ENCODE assay signal across 1 cellular context in the genomic region with DNA sequence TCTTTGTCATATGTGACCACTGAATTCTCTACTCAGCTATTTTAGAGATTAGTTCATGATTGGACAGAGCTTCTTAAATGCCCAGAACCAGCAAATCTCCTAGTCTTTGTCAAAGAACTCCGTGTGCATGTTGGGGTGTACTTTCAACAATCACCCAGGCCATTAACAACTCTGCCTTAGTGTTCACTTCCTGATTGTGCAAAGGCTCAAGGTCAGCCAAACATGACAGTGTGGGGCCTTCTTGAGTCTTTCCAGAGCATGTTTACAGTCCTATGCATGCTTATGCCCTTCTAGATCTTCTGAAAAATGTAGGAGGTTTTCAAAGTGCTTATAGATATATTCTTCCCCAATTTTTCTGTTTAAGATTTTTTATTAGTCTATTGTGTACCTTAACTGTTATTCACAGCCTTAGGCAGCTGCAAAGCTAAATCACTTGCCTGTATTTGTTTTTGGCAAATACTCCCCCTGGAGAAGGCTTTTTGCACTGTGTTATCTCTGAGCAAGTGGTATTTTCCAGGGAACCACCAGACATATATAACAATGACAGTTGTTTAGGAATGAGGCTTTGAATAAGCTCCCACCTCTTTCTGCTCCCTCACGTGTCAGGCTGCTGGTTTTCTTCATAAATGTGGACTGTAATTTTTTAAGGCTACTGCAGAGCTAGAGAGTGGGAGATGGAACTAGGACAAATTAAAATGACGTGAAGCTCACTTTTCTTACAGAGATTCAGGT.
A peak's percentile ranks its signal among the peaks of the same experiment; 100 is the strongest.
TF ChIP-seq lines count a peak whose summit lies in the region.

No MANE protein-coding gene starts in this region.

TF ChIP-seq in HepG2, 621 proteins besides CTCF, POLR2A, EP300 and RAD21 (continued from another document):
- TF ChIP-seq ZNF331 (CRISPR knock-in tag; IDR thresholded peaks at IDR 0.05), result no peak
- TF ChIP-seq HDAC6 (IDR thresholded peaks at IDR 0.05; ENCODE audit: low read depth, low read length), result no peak
- no peak for TF ChIP-seq ZNF317 (CRISPR knock-in tag; IDR thresholded peaks at IDR 0.05)
- TF ChIP-seq REL (CRISPR knock-in tag; conservative IDR thresholded peaks at IDR 0.05), result no peak
- TF ChIP-seq MLLT10 (CRISPR knock-in tag; IDR thresholded peaks at IDR 0.05), result no peak
- TF ChIP-seq IRX3 (CRISPR knock-in tag; IDR thresholded peaks at IDR 0.05; ENCODE audit: borderline replicate concordance, low read depth), result no peak
- TF ChIP-seq ZSCAN29 (CRISPR knock-in tag; conservative IDR thresholded peaks at IDR 0.05), result no peak
- peak; percentile 26; the same call in 1 of the 2 replicates for TF ChIP-seq ELF1 (CRISPR knock-in tag; IDR thresholded peaks at IDR 0.05)
- TF ChIP-seq, protein P1, sequence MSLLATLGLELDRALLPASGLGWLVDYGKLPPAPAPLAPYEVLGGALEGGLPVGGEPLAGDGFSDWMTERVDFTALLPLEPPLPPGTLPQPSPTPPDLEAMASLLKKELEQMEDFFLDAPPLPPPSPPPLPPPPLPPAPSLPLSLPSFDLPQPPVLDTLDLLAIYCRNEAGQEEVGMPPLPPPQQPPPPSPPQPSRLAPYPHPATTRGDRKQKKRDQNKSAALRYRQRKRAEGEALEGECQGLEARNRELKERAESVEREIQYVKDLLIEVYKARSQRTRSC (CRISPR knock-in tag; IDR thresholded peaks at IDR 0.05; ENCODE audit: low read depth), result no peak
- TF ChIP-seq THYN1 (CRISPR knock-in tag; IDR thresholded peaks at IDR 0.05; ENCODE audit: borderline replicate concordance, low read depth), result no peak
- TF ChIP-seq ZNF260 (CRISPR knock-in tag; IDR thresholded peaks at IDR 0.05; ENCODE audit: borderline replicate concordance, low read depth), result no peak
- TF ChIP-seq, protein P2, sequence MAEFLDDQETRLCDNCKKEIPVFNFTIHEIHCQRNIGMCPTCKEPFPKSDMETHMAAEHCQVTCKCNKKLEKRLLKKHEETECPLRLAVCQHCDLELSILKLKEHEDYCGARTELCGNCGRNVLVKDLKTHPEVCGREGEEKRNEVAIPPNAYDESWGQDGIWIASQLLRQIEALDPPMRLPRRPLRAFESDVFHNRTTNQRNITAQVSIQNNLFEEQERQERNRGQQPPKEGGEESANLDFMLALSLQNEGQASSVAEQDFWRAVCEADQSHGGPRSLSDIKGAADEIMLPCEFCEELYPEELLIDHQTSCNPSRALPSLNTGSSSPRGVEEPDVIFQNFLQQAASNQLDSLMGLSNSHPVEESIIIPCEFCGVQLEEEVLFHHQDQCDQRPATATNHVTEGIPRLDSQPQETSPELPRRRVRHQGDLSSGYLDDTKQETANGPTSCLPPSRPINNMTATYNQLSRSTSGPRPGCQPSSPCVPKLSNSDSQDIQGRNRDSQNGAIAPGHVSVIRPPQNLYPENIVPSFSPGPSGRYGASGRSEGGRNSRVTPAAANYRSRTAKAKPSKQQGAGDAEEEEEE (CRISPR knock-in tag; IDR thresholded peaks at IDR 0.05; ENCODE audit: borderline replicate concordance), result no peak
- TF ChIP-seq FOXP1 (IDR thresholded peaks at IDR 0.05), result no peak
- TF ChIP-seq FOXP1 (CRISPR knock-in tag; IDR thresholded peaks at IDR 0.05), result no peak
- no peak for TF ChIP-seq ZIK1 (CRISPR knock-in tag; IDR thresholded peaks at IDR 0.05; ENCODE audit: borderline replicate concordance, low read depth)
- no peak for TF ChIP-seq NFKBIZ (CRISPR knock-in tag; IDR thresholded peaks at IDR 0.05)
- no peak for TF ChIP-seq ZNF780A (CRISPR knock-in tag; IDR thresholded peaks at IDR 0.05)
- TF ChIP-seq ZNF460 (CRISPR knock-in tag; IDR thresholded peaks at IDR 0.05; ENCODE audit: borderline replicate concordance), result no peak
- TF ChIP-seq HOXA3 (CRISPR knock-in tag; IDR thresholded peaks at IDR 0.05), result no peak
- TF ChIP-seq SOX6 (IDR thresholded peaks at IDR 0.05), result no peak
- TF ChIP-seq SOX6 (CRISPR knock-in tag; IDR thresholded peaks at IDR 0.05), result peak; percentile 49
- TF ChIP-seq, protein P3, sequence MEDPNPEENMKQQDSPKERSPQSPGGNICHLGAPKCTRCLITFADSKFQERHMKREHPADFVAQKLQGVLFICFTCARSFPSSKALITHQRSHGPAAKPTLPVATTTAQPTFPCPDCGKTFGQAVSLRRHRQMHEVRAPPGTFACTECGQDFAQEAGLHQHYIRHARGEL (CRISPR knock-in tag; IDR thresholded peaks at IDR 0.05), result no peak
- TF ChIP-seq FOXO1 (CRISPR knock-in tag; IDR thresholded peaks at IDR 0.05), result no peak
- no peak for TF ChIP-seq SP2 (CRISPR knock-in tag; IDR thresholded peaks at IDR 0.05)
- TF ChIP-seq, protein P4, sequence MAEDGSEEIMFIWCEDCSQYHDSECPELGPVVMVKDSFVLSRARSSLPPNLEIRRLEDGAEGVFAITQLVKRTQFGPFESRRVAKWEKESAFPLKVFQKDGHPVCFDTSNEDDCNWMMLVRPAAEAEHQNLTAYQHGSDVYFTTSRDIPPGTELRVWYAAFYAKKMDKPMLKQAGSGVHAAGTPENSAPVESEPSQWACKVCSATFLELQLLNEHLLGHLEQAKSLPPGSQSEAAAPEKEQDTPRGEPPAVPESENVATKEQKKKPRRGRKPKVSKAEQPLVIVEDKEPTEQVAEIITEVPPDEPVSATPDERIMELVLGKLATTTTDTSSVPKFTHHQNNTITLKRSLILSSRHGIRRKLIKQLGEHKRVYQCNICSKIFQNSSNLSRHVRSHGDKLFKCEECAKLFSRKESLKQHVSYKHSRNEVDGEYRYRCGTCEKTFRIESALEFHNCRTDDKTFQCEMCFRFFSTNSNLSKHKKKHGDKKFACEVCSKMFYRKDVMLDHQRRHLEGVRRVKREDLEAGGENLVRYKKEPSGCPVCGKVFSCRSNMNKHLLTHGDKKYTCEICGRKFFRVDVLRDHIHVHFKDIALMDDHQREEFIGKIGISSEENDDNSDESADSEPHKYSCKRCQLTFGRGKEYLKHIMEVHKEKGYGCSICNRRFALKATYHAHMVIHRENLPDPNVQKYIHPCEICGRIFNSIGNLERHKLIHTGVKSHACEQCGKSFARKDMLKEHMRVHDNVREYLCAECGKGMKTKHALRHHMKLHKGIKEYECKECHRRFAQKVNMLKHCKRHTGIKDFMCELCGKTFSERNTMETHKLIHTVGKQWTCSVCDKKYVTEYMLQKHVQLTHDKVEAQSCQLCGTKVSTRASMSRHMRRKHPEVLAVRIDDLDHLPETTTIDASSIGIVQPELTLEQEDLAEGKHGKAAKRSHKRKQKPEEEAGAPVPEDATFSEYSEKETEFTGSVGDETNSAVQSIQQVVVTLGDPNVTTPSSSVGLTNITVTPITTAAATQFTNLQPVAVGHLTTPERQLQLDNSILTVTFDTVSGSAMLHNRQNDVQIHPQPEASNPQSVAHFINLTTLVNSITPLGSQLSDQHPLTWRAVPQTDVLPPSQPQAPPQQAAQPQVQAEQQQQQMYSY (CRISPR knock-in tag; IDR thresholded peaks at IDR 0.05), result no peak
